In the genomic region with DNA sequence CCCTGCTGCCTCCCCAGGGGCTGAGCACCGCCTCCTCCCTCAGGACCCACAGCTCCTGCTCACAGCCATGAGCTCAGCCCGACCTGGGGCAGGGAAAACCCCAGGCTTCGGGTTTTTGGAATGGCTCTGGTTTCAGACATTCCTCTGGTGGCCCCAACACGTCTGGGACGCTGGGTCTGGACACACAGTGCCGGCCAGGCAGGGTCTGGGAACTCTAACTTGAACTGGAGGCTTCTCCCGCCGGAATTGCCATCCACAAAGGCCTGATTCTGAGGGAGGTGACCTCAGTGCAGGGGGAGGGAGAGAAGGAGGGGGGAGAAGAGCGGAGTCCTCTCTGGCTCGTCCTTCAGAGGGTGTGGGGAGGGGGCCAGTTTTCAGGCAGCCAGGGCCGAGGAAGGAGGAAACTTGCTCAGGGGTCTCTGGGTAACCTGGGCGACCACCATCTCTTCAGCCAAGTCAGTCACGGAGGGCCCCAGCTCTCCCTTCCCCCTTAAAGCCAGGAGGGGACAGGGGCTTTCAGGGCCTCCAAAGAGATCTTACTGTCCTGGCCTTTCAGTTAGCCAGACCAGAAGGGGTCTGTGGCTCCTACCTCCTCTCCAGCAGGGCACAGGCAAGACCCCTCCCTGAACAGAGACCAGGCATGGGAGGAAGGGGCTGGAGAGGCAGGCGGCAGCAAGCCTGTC, we compare ENCODE assay signal across 12 cellular contexts. TPM values are rescaled to one million over a fixed set of nuclear protein-coding genes. Genes with fewer than 3 reads are reported as not detected.
DNase-seq lines count a peak whose midpoint lies in the region; ATAC-seq and TF ChIP-seq lines count a peak whose summit lies in the region.
"Had no signal": no experiment of that assay in that cellular context is flagged by ENCODE, and none has a peak within 500 bp of the region (broad histone marks: within the 10 kb centered on the region; RNA-seq: fewer than 3 reads in every experiment).

No MANE protein-coding gene starts in this region.

- no peaks in the 10 kb centered on the region for H3K27me3 Mint-ChIP-seq in natural killer cell treated with Interleukin-12 subunit alpha and Interleukin-12 subunit beta and Interleukin-15 and Interleukin-18, amount 100 ng/mL, for 72 hours
- H3K27me3 Mint-ChIP-seq in natural killer cell (ENCODE audit: low read depth in 2 of 2) (no peaks in the 10 kb centered on the region), CD14-positive monocyte (ENCODE audit: low read depth in 3 of 3) (no peaks in the 10 kb centered on the region)
- H3K27me3 Mint-ChIP-seq: activated B cell treated with CpG ODN at 0.5 μM for 24 hours; stimulated activated naive CD8-positive, alpha-beta T cell treated with anti-CD3 and anti-CD28 coated beads, Interleukin-15, amount 100 ng/mL, for 72 hours had no signal

- POLR2A ChIA-PET in SK-N-SH (lab: Yijun Ruan, JAX) = no interaction called here

- peaks cover 19% of the 10 kb centered on the region for H3K79me1 ChIP-seq in trophoblast cell (ENCODE audit: low read length)

- no peaks in the 10 kb centered on the region for H3F3A ChIP-seq in SK-N-SH (replicated peaks; ENCODE audit: insufficient read depth)

- peak overlapping the region; percentile 79 for H4K12ac ChIP-seq in trophoblast cell (ENCODE audit: low read depth, low read length)

- H3K9ac ChIP-seq in iPS-20b (ENCODE audit: low read depth, low read length) = peak overlapping the region; percentile 79
- H3K9ac ChIP-seq in trophoblast cell (ENCODE audit: low read length) = peak overlapping the region; percentile 6
- no peak overlapping the region for H3K9ac ChIP-seq in SK-N-SH

- peak overlapping the region; percentile 75 for H2BK120ac ChIP-seq in trophoblast cell (ENCODE audit: insufficient read depth, low read length, poor library complexity)

- intact Hi-C loops in natural killer cell (cut with micrococcal nuclease) = no loop called here
- intact Hi-C loops in CD14-positive monocyte (cut with micrococcal nuclease) = no loop called here

- CTCF ChIA-PET in SK-N-SH (lab: Yijun Ruan, JAX) = interaction anchor here (0.7 kb wide), 2 partner anchors 8 to 103 kb away, joined by 3 read pairs; no protein-coding TSS in a partner anchor

- no peak overlapping the region for H3K27ac Mint-ChIP-seq in natural killer cell treated with Interleukin-12 subunit alpha and Interleukin-12 subunit beta and Interleukin-15 and Interleukin-18, amount 100 ng/mL, for 72 hours
- H3K27ac Mint-ChIP-seq in natural killer cell (no peak overlapping the region), CD14-positive monocyte (peak overlapping the region in 3 of 7 donors; percentile 35 to 66 (median 46))
- H3K27ac Mint-ChIP-seq: activated B cell treated with CpG ODN at 0.5 μM for 24 hours had no signal

- no CpG with 5 or more reads among the region's 14 CpGs for WGBS in trophoblast cell (ENCODE audit: extremely low coverage, insufficient coverage, insufficient read length)
- 92% methylated on average over 10 of the region's 14 CpGs for WGBS in SK-N-SH (ENCODE audit: low lambda C conversion rate)

- H3K36me3 ChIP-seq in iPS-20b (ENCODE audit: insufficient read depth, low read depth, low read length) (peaks cover 29% of the 10 kb centered on the region; the same call in 1 of the 2 replicates), trophoblast cell (ENCODE audit: control insufficient read depth in 1 of 2, insufficient read depth in 2 of 2, low read length in 2 of 2) (peaks cover 18 to 24% of the 10 kb centered on the region in 2 experiments), SK-N-SH (replicated peaks in 1 of 2; ENCODE audit: control insufficient read depth in 1 of 2, insufficient read depth in 2 of 2, low read length in 1 of 2) (peaks cover 6 to 38% of the 10 kb centered on the region in 2 experiments)

- H3K23ac ChIP-seq in trophoblast cell (ENCODE audit: low read length) = no peak overlapping the region

- H2AFZ ChIP-seq in trophoblast cell (ENCODE audit: insufficient read depth, low read length, poor library complexity) = peak overlapping the region; percentile 47
- no peak overlapping the region for H2AFZ ChIP-seq in SK-N-SH (ENCODE audit: low read depth)

- ATAC-seq in natural killer cell treated with Interleukin-12 subunit alpha and Interleukin-12 subunit beta and Interleukin-15 and Interleukin-18, amount 100 ng/mL, for 72 hours = no peak
- ATAC-seq in natural killer cell = no peak
- no peak for ATAC-seq in GM19351 (IDR thresholded peaks at IDR 0.05; ENCODE audit: unreplicated experiment)
- ATAC-seq: A549; stimulated activated naive CD8-positive, alpha-beta T cell treated with anti-CD3 and anti-CD28 coated beads, Interleukin-15, amount 100 ng/mL, for 72 hours had no signal

- H4K20me1 ChIP-seq in SK-N-SH (ENCODE audit: insufficient read depth) = peaks cover 27% of the 10 kb centered on the region

- peak overlapping the region; percentile 69 for H2AK5ac ChIP-seq in trophoblast cell (ENCODE audit: low read length)

- H3K9me3 Mint-ChIP-seq in natural killer cell treated with Interleukin-12 subunit alpha and Interleukin-12 subunit beta and Interleukin-15 and Interleukin-18, amount 100 ng/mL, for 72 hours = no peaks in the 10 kb centered on the region
- H3K9me3 Mint-ChIP-seq in natural killer cell (no peaks in the 10 kb centered on the region), CD14-positive monocyte (no peaks in the 10 kb centered on the region)
- H3K9me3 Mint-ChIP-seq: activated B cell treated with CpG ODN at 0.5 μM for 24 hours; stimulated activated naive CD8-positive, alpha-beta T cell treated with anti-CD3 and anti-CD28 coated beads, Interleukin-15, amount 100 ng/mL, for 72 hours had no signal

- H3K27me3 ChIP-seq in iPS-20b (ENCODE audit: insufficient read depth, low read length) = no peaks in the 10 kb centered on the region
- no peaks in the 10 kb centered on the region for H3K27me3 ChIP-seq in trophoblast cell (ENCODE audit: insufficient read depth, low read length)
- no peaks in the 10 kb centered on the region for H3K27me3 ChIP-seq in SK-N-SH (ENCODE audit: insufficient read depth)

- peak overlapping the region; percentile 68 for H3K4ac ChIP-seq in trophoblast cell (ENCODE audit: low read depth, low read length)

- peak overlapping the region; percentile 58 for H2BK12ac ChIP-seq in trophoblast cell (ENCODE audit: low read length)

- H3K27ac ChIP-seq in iPS-20b (ENCODE audit: low read length) (peak overlapping the region; percentile 75), trophoblast cell (ENCODE audit: low read depth, low read length) (peak overlapping the region; percentile 94), SK-N-SH (ENCODE audit: low read depth in 2 of 2, low read length in 1 of 2) (no peak overlapping the region)
- H3K27ac ChIP-seq: A549 had no signal

- H3K4me1 Mint-ChIP-seq in natural killer cell treated with Interleukin-12 subunit alpha and Interleukin-12 subunit beta and Interleukin-15 and Interleukin-18, amount 100 ng/mL, for 72 hours (ENCODE audit: low read depth in 2 of 2) = peaks cover 0 to 5% of the 10 kb centered on the region in 2 donors
- H3K4me1 Mint-ChIP-seq in natural killer cell (peaks cover 7 to 8% of the 10 kb centered on the region in 2 donors), CD14-positive monocyte (peaks cover 15% of the 10 kb centered on the region)

- H3K9me2 ChIP-seq in SK-N-SH = no peaks in the 10 kb centered on the region

- no peaks in the 10 kb centered on the region for H3K36me3 Mint-ChIP-seq in natural killer cell treated with Interleukin-12 subunit alpha and Interleukin-12 subunit beta and Interleukin-15 and Interleukin-18, amount 100 ng/mL, for 72 hours
- H3K36me3 Mint-ChIP-seq in natural killer cell = no peaks in the 10 kb centered on the region
- H3K36me3 Mint-ChIP-seq in CD14-positive monocyte = peaks cover 54 to 56% of the 10 kb centered on the region in 2 donors

- peak overlapping the region; percentile 33; the same call in 1 of the 2 replicates for H3K4me3 ChIP-seq in iPS-20b (ENCODE audit: low read length)
- H3K4me3 ChIP-seq in trophoblast cell (ENCODE audit: low read depth, low read length) = no peak overlapping the region
- no peak overlapping the region for H3K4me3 ChIP-seq in SK-N-SH (ENCODE audit: low read depth in 2 of 2, low read length in 1 of 2)
- H3K4me3 ChIP-seq: A549 had no signal

- TF ChIP-seq RAD21 in SK-N-SH (IDR thresholded peaks at IDR 0.05; ENCODE audit: low read length) = no peak

- no peak for TF ChIP-seq EP300 in SK-N-SH (IDR thresholded peaks at IDR 0.05; ENCODE audit: borderline replicate concordance in 1 of 2, low read depth in 1 of 2, low read length in 1 of 2)

- peak overlapping the region; percentile 83 for H4K8ac ChIP-seq in trophoblast cell (ENCODE audit: low read depth, low read length)

- H2BK5ac ChIP-seq in trophoblast cell (ENCODE audit: low read depth, low read length, poor library complexity) = peak overlapping the region; percentile 42

- peaks cover 25% of the 10 kb centered on the region for H3K4me1 ChIP-seq in iPS-20b (ENCODE audit: insufficient read depth, low read length)
- H3K4me1 ChIP-seq in trophoblast cell (ENCODE audit: control insufficient read depth in 1 of 2, insufficient read depth in 2 of 2, low read length in 2 of 2) = peaks cover 29 to 33% of the 10 kb centered on the region in 2 experiments
- H3K4me1 ChIP-seq in SK-N-SH (ENCODE audit: control insufficient read depth in 1 of 2, insufficient read depth in 2 of 2, low read depth in 1 of 2, low read length in 1 of 2) = no peaks in the 10 kb centered on the region
- H3K4me1 ChIP-seq: A549 had no signal

- TF ChIP-seq CTCF in natural killer cell (IDR thresholded peaks at IDR 0.05) (no peak), CD14-positive monocyte (IDR thresholded peaks at IDR 0.05) (no peak), SK-N-SH (IDR thresholded peaks at IDR 0.05) (no peak)

- no peaks in the 10 kb centered on the region for H3K9me3 ChIP-seq in iPS-20b (ENCODE audit: insufficient read depth, low read depth, low read length)
- peaks cover 2% of the 10 kb centered on the region for H3K9me3 ChIP-seq in trophoblast cell (ENCODE audit: insufficient read depth, low read depth, low read length)
- H3K9me3 ChIP-seq in SK-N-SH = no peaks in the 10 kb centered on the region
- H3K9me3 ChIP-seq: A549 had no signal

- H3K4me2 ChIP-seq in trophoblast cell (ENCODE audit: low read length) = peak overlapping the region; percentile 33
- H3K4me2 ChIP-seq in SK-N-SH = no peak overlapping the region
- H3K4me2 ChIP-seq: A549 had no signal

- H3K14ac ChIP-seq in trophoblast cell (ENCODE audit: low read length) = peak overlapping the region; percentile 83

- DNase-seq in natural killer cell treated with Interleukin-12 subunit alpha and Interleukin-12 subunit beta and Interleukin-15 and Interleukin-18, amount 100 ng/mL, for 72 hours (ENCODE audit: low spot score) = peak; percentile 51
- DNase-seq in natural killer cell (no peak), trophoblast cell (peak; percentile 33 to 56), CD14-positive monocyte (ENCODE audit: low spot score) (no peak), SK-N-SH (no peak), NCI-H510A treated with DMSO at 0.1 percent for 48 hours (lab: John Stamatoyannopoulos, UW) (no peak)
- DNase-seq: activated B cell treated with CpG ODN at 0.5 μM for 24 hours; activated naive CD4-positive, alpha-beta T cell treated with Interleukin-2 at 50 U/mL for 16 hours; stimulated activated naive CD8-positive, alpha-beta T cell treated with anti-CD3 and anti-CD28 coated beads, Interleukin-15, amount 100 ng/mL, for 72 hours had no signal

- H3K18ac ChIP-seq in trophoblast cell (ENCODE audit: low read length) = peak overlapping the region; percentile 84

- H3K4me3 Mint-ChIP-seq in natural killer cell treated with Interleukin-12 subunit alpha and Interleukin-12 subunit beta and Interleukin-15 and Interleukin-18, amount 100 ng/mL, for 72 hours = no peak overlapping the region
- H3K4me3 Mint-ChIP-seq in natural killer cell = no peak overlapping the region
- no peak overlapping the region for H3K4me3 Mint-ChIP-seq in CD14-positive monocyte
- H3K4me3 Mint-ChIP-seq: activated B cell treated with CpG ODN at 0.5 μM for 24 hours; stimulated activated naive CD8-positive, alpha-beta T cell treated with anti-CD3 and anti-CD28 coated beads, Interleukin-15, amount 100 ng/mL, for 72 hours had no signal

- H4K91ac ChIP-seq in trophoblast cell (ENCODE audit: low read depth, low read length) = peak overlapping the region; percentile 83

- H3K79me2 ChIP-seq in trophoblast cell (ENCODE audit: control insufficient read depth, insufficient read depth, low read length, poor library complexity) = peaks cover 7% of the 10 kb centered on the region
- peaks cover 30% of the 10 kb centered on the region for H3K79me2 ChIP-seq in SK-N-SH (ENCODE audit: insufficient read depth)

RNA-seq across cellular contexts. Expression of gene NCKAP5L, which starts 19.4 kb away (rescaled TPM):
- total RNA-seq in natural killer cell treated with Interleukin-12 subunit alpha and Interleukin-12 subunit beta and Interleukin-15 and Interleukin-18, amount 100 ng/mL, for 72 hours = 1 to 10 TPM; 1.9 to 4.4 TPM
- total RNA-seq in natural killer cell = 10 to 100 TPM; 16.7 to 19.3 (median 16.8) TPM
- polyA plus RNA-seq in trophoblast cell (2013) = 14.2 and 14.8 TPM in 2 replicates
- polyA plus RNA-seq in CD14-positive monocyte (1 to 10 TPM; 3.7 to 6.8 TPM), SK-N-SH (2012; rRNA removed) (8.7 and 8.9 TPM in 2 replicates)
- polyA plus RNA-seq in SK-N-SH (2012; cell fraction: cytosol; rRNA removed) = 2.3 and 4.2 TPM in 2 replicates
- 31.2 and 32.9 TPM in 2 replicates for polyA plus RNA-seq in SK-N-SH (2012; cell fraction: nucleus; rRNA removed)

RNA-seq across cellular contexts. Expression of gene BCDIN3D, which starts 34.1 kb away (rescaled TPM):
- 1 to 10 TPM; 5.9 to 6.8 TPM for total RNA-seq in natural killer cell treated with Interleukin-12 subunit alpha and Interleukin-12 subunit beta and Interleukin-15 and Interleukin-18, amount 100 ng/mL, for 72 hours
- total RNA-seq in natural killer cell = 1 to 10 TPM; 4.0 to 6.0 (median 4.4) TPM
- polyA plus RNA-seq in trophoblast cell (2013) = 1.9 and 2.1 TPM in 2 replicates
- polyA plus RNA-seq in CD14-positive monocyte (1 to 10 TPM in 1 of 2 donors, under 1 TPM in 1; 0.71 to 1.2 TPM), SK-N-SH (2012; rRNA removed) (2.3 and 3.8 TPM in 2 replicates)
- 2.9 and 3.3 TPM in 2 replicates for polyA plus RNA-seq in SK-N-SH (2012; cell fraction: cytosol; rRNA removed)
- 1.6 and 2.7 TPM in 2 replicates for polyA plus RNA-seq in SK-N-SH (2012; cell fraction: nucleus; rRNA removed)

Comparison
In these comparisons a context has a peak if more than half of its experiments do, and no peak if none do; other contexts are left out.
1. DNase-seq: peak in natural killer cell treated with Interleukin-12 subunit alpha and Interleukin-12 subunit beta and Interleukin-15 and Interleukin-18, amount 100 ng/mL, for 72 hours (single experiment) and trophoblast cell (2 of 2); none in natural killer cell (single experiment), CD14-positive monocyte (single experiment), SK-N-SH (single experiment) and NCI-H510A treated with DMSO at 0.1 percent for 48 hours (single experiment).
2. H3K27ac ChIP-seq: peak in iPS-20b (single experiment) and trophoblast cell (single experiment); none in SK-N-SH (0 of 2).